Comparison of ENCODE assay signal across 11 cellular contexts in the genomic region with DNA sequence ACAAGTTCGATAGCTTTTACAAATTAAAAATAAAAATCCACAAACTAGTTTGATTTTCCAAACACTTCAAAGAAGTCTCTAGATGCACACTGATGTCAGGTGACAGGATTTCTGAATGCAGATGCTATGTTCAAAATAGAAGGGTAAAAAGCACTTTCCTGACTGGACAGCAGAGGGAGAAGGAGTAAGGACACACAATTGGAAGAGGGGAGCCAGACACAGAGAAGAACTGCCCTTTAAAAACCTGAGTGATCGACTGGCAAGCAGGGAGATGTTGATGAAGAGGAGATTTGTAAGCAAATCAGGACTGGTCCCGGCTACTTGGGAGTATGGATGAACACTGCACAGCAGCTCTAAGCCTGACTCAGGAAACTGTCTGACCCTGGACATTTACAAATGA.
DNase-seq lines count a peak whose midpoint lies in the region; ATAC-seq and TF ChIP-seq lines count a peak whose summit lies in the region.
"Had no signal": no experiment of that assay in that cellular context is flagged by ENCODE, and none has a peak within 500 bp of the region (broad histone marks: within the 10 kb centered on the region; RNA-seq: fewer than 3 reads in every experiment).

No MANE protein-coding gene starts in this region.

- ATAC-seq in GM21360 (IDR thresholded peaks at IDR 0.05; ENCODE audit: unreplicated experiment) (no peak), GM21447 (IDR thresholded peaks at IDR 0.05; ENCODE audit: unreplicated experiment) (no peak)

- in situ Hi-C loops in SK-MEL-5 (cut with HindIII; ENCODE audit: low pct_unique_long_range_greater_than_20kb, low sequenced_read_pairs), result no loop called here

- peak; percentile 60 for TF ChIP-seq CTCF in foreskin fibroblast (IDR thresholded peaks at IDR 0.05; ENCODE audit: low read depth, low read length)

- H3K4me3 ChIP-seq in foreskin fibroblast (ENCODE audit: low read depth in 1 of 2, low read length in 2 of 2), result no peak overlapping the region
- H3K4me3 ChIP-seq: spleen had no signal

- peak; percentile 9 for DNase-seq in SKM-1 treated with dmso at 0.1 percent for 144 hours (lab: John Stamatoyannopoulos, UW; ENCODE audit: unreplicated experiment)
- DNase-seq in SKM-1 (lab: John Stamatoyannopoulos, UW; ENCODE audit: unreplicated experiment), result no peak
- peak; percentile 63 for DNase-seq in SK-MEL-5 (ENCODE audit: low read depth, low spot score)
- DNase-seq in foreskin fibroblast, result peak in 1 of 2 donors; percentile 26
- peak; percentile 6 for DNase-seq in stromal cell of bone marrow (ENCODE audit: low read depth)
- DNase-seq in germinal center (ENCODE audit: low spot score), result no peak
- DNase-seq: activated naive CD4-positive, alpha-beta T cell treated with anti-CD3 and anti-CD28 coated beads for 36 hours; NCI-H1092 treated with DMSO at 0.1 percent for 48 hours; spleen had no signal

Comparison
In these comparisons a context has a peak if more than half of its experiments do, and no peak if none do; other contexts are left out.
1. DNase-seq: peak in SKM-1 treated with dmso at 0.1 percent for 144 hours (single experiment), SK-MEL-5 (single experiment) and stromal cell of bone marrow (single experiment); none in SKM-1 (single experiment) and germinal center (single experiment).